ENCODE assay signal across 1 cellular context in the genomic region with DNA sequence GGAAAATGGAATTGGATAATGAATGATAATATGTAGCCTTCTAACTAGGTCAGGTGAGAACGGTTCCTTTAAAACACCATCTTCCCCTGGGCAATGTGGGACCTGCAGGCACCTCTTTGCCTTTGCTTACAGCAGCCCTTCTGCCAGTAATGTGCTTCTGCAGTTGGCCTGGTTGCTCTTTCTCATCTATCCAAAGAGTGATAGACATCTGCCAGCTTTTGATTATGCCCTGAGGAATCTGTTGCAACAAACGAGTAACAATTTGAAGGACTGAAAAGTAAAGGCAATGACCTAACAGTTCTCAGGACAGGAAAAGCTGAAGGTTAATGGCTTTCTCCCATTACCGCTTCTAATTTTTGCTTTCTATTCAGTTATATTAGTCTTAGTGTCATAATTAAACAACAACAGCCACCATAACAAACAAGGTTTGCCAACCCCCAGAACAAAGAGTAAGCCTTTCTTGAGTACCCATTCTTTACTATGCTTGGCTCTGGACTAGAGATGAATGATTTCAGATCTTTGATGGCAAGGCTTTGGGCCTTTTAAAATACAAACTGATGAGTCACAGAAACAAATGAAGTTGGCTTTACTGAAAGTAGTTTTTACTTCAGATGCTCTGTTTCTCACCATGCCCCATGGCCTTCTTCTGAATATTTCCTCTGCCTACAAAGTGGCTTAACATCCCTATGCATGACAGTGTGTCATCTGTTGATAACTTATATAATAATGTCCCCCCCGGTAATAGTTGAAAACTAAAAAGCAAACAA.
TF ChIP-seq lines count a peak whose summit lies in the region.

No MANE protein-coding gene starts in this region.

TF ChIP-seq in GM23338, 12 proteins besides CTCF, POLR2A, EP300 and RAD21:
- TF ChIP-seq, protein P1, sequence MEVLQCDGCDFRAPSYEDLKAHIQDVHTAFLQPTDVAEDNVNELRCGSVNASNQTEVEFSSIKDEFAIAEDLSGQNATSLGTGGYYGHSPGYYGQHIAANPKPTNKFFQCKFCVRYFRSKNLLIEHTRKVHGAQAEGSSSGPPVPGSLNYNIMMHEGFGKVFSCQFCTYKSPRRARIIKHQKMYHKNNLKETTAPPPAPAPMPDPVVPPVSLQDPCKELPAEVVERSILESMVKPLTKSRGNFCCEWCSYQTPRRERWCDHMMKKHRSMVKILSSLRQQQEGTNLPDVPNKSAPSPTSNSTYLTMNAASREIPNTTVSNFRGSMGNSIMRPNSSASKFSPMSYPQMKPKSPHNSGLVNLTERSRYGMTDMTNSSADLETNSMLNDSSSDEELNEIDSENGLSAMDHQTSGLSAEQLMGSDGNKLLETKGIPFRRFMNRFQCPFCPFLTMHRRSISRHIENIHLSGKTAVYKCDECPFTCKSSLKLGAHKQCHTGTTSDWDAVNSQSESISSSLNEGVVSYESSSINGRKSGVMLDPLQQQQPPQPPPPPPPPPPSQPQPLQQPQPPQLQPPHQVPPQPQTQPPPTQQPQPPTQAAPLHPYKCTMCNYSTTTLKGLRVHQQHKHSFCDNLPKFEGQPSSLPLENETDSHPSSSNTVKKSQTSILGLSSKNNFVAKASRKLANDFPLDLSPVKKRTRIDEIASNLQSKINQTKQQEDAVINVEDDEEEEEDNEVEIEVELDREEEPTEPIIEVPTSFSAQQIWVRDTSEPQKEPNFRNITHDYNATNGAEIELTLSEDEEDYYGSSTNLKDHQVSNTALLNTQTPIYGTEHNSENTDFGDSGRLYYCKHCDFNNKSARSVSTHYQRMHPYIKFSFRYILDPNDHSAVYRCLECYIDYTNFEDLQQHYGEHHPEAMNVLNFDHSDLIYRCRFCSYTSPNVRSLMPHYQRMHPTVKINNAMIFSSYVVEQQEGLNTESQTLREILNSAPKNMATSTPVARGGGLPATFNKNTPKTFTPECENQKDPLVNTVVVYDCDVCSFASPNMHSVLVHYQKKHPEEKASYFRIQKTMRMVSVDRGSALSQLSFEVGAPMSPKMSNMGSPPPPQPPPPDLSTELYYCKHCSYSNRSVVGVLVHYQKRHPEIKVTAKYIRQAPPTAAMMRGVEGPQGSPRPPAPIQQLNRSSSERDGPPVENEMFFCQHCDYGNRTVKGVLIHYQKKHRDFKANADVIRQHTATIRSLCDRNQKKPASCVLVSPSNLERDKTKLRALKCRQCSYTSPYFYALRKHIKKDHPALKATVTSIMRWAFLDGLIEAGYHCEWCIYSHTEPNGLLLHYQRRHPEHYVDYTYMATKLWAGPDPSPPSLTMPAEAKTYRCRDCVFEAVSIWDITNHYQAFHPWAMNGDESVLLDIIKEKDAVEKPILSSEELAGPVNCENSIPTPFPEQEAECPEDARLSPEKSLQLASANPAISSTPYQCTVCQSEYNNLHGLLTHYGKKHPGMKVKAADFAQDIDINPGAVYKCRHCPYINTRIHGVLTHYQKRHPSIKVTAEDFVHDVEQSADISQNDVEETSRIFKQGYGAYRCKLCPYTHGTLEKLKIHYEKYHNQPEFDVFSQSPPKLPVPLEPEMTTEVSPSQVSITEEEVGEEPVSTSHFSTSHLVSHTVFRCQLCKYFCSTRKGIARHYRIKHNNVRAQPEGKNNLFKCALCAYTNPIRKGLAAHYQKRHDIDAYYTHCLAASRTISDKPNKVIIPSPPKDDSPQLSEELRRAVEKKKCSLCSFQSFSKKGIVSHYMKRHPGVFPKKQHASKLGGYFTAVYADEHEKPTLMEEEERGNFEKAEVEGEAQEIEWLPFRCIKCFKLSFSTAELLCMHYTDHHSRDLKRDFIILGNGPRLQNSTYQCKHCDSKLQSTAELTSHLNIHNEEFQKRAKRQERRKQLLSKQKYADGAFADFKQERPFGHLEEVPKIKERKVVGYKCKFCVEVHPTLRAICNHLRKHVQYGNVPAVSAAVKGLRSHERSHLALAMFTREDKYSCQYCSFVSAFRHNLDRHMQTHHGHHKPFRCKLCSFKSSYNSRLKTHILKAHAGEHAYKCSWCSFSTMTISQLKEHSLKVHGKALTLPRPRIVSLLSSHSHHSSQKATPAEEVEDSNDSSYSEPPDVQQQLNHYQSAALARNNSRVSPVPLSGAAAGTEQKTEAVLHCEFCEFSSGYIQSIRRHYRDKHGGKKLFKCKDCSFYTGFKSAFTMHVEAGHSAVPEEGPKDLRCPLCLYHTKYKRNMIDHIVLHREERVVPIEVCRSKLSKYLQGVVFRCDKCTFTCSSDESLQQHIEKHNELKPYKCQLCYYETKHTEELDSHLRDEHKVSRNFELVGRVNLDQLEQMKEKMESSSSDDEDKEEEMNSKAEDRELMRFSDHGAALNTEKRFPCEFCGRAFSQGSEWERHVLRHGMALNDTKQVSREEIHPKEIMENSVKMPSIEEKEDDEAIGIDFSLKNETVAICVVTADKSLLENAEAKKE (CRISPR knock-in tag; IDR thresholded peaks at IDR 0.05), result no peak
- TF ChIP-seq POLR2AphosphoS5 (IDR thresholded peaks at IDR 0.05; ENCODE audit: low read depth) (no peak), ZNF331 (CRISPR knock-in tag; IDR thresholded peaks at IDR 0.05; ENCODE audit: low read depth) (no peak), EZH2phosphoT487 (IDR thresholded peaks at IDR 0.05; ENCODE audit: unreplicated experiment) (no peak), JUNB (IDR thresholded peaks at IDR 0.05; ENCODE audit: unreplicated experiment) (no peak), STAT1 (IDR thresholded peaks at IDR 0.05; ENCODE audit: unreplicated experiment) (no peak), NANOG (IDR thresholded peaks at IDR 0.05; ENCODE audit: borderline replicate concordance) (no peak), EZH2 (IDR thresholded peaks at IDR 0.05; ENCODE audit: low read depth, unreplicated experiment) (no peak), ZNF114 (CRISPR knock-in tag; IDR thresholded peaks at IDR 0.05) (no peak), CREB1 (CRISPR knock-in tag; IDR thresholded peaks at IDR 0.05; ENCODE audit: low read depth) (no peak)
- TF ChIP-seq, protein P2, sequence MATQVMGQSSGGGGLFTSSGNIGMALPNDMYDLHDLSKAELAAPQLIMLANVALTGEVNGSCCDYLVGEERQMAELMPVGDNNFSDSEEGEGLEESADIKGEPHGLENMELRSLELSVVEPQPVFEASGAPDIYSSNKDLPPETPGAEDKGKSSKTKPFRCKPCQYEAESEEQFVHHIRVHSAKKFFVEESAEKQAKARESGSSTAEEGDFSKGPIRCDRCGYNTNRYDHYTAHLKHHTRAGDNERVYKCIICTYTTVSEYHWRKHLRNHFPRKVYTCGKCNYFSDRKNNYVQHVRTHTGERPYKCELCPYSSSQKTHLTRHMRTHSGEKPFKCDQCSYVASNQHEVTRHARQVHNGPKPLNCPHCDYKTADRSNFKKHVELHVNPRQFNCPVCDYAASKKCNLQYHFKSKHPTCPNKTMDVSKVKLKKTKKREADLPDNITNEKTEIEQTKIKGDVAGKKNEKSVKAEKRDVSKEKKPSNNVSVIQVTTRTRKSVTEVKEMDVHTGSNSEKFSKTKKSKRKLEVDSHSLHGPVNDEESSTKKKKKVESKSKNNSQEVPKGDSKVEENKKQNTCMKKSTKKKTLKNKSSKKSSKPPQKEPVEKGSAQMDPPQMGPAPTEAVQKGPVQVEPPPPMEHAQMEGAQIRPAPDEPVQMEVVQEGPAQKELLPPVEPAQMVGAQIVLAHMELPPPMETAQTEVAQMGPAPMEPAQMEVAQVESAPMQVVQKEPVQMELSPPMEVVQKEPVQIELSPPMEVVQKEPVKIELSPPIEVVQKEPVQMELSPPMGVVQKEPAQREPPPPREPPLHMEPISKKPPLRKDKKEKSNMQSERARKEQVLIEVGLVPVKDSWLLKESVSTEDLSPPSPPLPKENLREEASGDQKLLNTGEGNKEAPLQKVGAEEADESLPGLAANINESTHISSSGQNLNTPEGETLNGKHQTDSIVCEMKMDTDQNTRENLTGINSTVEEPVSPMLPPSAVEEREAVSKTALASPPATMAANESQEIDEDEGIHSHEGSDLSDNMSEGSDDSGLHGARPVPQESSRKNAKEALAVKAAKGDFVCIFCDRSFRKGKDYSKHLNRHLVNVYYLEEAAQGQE (IDR thresholded peaks at IDR 0.05; ENCODE audit: unreplicated experiment), result no peak
- TF ChIP-seq, protein P3, sequence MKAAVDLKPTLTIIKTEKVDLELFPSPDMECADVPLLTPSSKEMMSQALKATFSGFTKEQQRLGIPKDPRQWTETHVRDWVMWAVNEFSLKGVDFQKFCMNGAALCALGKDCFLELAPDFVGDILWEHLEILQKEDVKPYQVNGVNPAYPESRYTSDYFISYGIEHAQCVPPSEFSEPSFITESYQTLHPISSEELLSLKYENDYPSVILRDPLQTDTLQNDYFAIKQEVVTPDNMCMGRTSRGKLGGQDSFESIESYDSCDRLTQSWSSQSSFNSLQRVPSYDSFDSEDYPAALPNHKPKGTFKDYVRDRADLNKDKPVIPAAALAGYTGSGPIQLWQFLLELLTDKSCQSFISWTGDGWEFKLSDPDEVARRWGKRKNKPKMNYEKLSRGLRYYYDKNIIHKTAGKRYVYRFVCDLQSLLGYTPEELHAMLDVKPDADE (IDR thresholded peaks at IDR 0.05), result no peak
